ENCODE assay signal across 19 cellular contexts in the genomic region with DNA sequence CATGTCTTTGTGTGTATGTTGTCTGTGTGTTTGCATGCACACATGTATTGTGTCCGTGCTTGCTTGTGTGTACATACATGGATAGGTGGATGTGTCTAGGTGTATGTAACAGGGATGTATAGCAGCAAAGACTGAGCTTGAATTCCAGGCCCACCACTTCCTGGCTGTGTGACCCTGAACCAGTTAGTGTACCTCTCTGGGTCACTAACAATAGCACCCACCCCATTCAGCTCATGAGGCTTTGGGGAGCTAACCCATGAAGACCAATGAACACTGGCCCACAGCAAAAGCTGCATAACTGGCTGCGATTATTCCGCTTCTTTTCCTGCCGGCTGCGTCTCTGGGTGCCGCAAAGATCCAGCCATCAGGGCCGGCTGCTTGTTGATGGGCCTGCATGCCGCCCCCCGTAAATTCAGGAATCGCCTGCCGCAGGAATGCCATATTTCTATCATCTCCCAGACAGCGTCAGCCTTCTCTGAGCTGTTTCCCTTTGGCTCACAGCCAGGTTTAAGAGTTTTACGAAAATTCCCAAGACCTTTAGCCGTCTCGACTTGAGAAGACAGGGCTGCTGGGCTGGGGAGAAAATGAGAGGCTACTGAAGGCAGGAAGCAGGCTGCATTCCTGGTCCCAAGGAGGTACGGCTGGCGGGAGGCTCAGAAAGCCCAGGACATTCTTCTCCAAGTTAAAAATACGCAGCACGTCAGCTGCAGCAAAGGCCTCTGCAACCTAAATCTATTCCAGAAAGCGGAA.
A peak's percentile ranks its signal among the peaks of the same experiment; 100 is the strongest.
DNase-seq lines count a peak whose midpoint lies in the region; ATAC-seq, FAIRE-seq and TF ChIP-seq lines count a peak whose summit lies in the region.
"Had no signal": no experiment of that assay in that cellular context is flagged by ENCODE, and none has a peak within 500 bp of the region (broad histone marks: within the 10 kb centered on the region; RNA-seq: fewer than 3 reads in every experiment).

No MANE protein-coding gene starts in this region.

- H3K4me1 Mint-ChIP-seq in mesothelial cell of epicardium = peaks cover 46% of the 10 kb centered on the region

- WGBS in HepG2 (ENCODE audit: low lambda C conversion rate) = 74% methylated on average over 19 of the region's 20 CpGs
- WGBS in right lobe of liver (ENCODE audit: insufficient coverage, low coverage, low lambda C conversion rate, missing lambda C conversion rate) = 35% methylated on average over 13 of the region's 20 CpGs

- H3K4me3 Mint-ChIP-seq in mesothelial cell of epicardium = peak overlapping the region; percentile 19
- H3K4me3 Mint-ChIP-seq: activated T-cell treated with anti-CD3 and anti-CD28 coated beads, Interleukin-2, amount 50 U/mL, for 72 hours had no signal

- TF ChIP-seq CTCF in HepG2 (CRISPR knock-in tag; IDR thresholded peaks at IDR 0.05) (no peak), right lobe of liver (IDR thresholded peaks at IDR 0.05) (no peak), fibroblast of villous mesenchyme (IDR thresholded peaks at IDR 0.05; ENCODE audit: insufficient read depth, low read depth, low read length) (no peak), mesothelial cell of epicardium (IDR thresholded peaks at IDR 0.05; ENCODE audit: unreplicated experiment) (no peak)

- CTCF ChIA-PET in HepG2 (lab: Yijun Ruan, JAX; ENCODE audit: low intra/inter-chr PET ratio, low total read pairs) = no interaction called here

- peak overlapping the region; percentile 95 for H3K27ac Mint-ChIP-seq in mesothelial cell of epicardium
- H3K27ac Mint-ChIP-seq: activated T-cell treated with anti-CD3 and anti-CD28 coated beads, Interleukin-2, amount 50 U/mL, for 72 hours had no signal

- H3K79me2 ChIP-seq in HepG2 (ENCODE audit: insufficient read depth, low read length) = no peaks in the 10 kb centered on the region

- no peak for ATAC-seq in HepG2
- no peak for ATAC-seq in right lobe of liver
- ATAC-seq: activated T-cell treated with anti-CD3 and anti-CD28 coated beads, Interleukin-2, amount 50 U/mL, for 72 hours; left lobe of liver had no signal

- no peak overlapping the region for H3K4me3 ChIP-seq in HepG2 (replicated peaks in 1 of 3; ENCODE audit: insufficient read depth in 1 of 3, low read depth in 2 of 3, low read length in 3 of 3)
- no peak overlapping the region for H3K4me3 ChIP-seq in right lobe of liver
- H3K4me3 ChIP-seq in fibroblast of villous mesenchyme (ENCODE audit: low read depth, low read length) = no peak overlapping the region
- H3K4me3 ChIP-seq: SJSA1 had no signal

- H3K36me3 Mint-ChIP-seq in mesothelial cell of epicardium = no peaks in the 10 kb centered on the region

- no peak for TF ChIP-seq RAD21 in HepG2 (CRISPR knock-in tag; IDR thresholded peaks at IDR 0.05)

- in situ Hi-C loops in HepG2 (cut with HindIII; ENCODE audit: extremely low pct_ligation_motif_present, low pct_unique_long_range_greater_than_20kb) = no loop called here

- H3K27me3 Mint-ChIP-seq in mesothelial cell of epicardium (ENCODE audit: low read depth) = peaks cover 3% of the 10 kb centered on the region

- BruUV-seq in HepG2 (replicated peaks; lab: Mats Ljungman, UMichigan) = no TSS peak

- POLR2A ChIA-PET in HepG2 (lab: Yijun Ruan, JAX) = no interaction called here

- H3K27ac ChIP-seq in HepG2 (ENCODE audit: extremely low read length, insufficient read depth, low read length) (no peak overlapping the region), right lobe of liver (no peak overlapping the region)
- H3K27ac ChIP-seq: KMS-11, SJSA1 had no signal

- H2AFZ ChIP-seq in HepG2 (ENCODE audit: low read length) = no peak overlapping the region

- peaks cover 4% of the 10 kb centered on the region for H3K9me3 Mint-ChIP-seq in mesothelial cell of epicardium

- no peaks in the 10 kb centered on the region for H3K4me1 ChIP-seq in HepG2 (ENCODE audit: insufficient read depth, low read length)
- no peaks in the 10 kb centered on the region for H3K4me1 ChIP-seq in right lobe of liver
- H3K4me1 ChIP-seq: SJSA1 had no signal

- H3K4me2 ChIP-seq in HepG2 (ENCODE audit: low read depth, low read length) = no peak overlapping the region
- H3K4me2 ChIP-seq: KMS-11 had no signal

- no peak for TF ChIP-seq EP300 in HepG2 (IDR thresholded peaks at IDR 0.05; ENCODE audit: low read depth in 2 of 2, low read length in 2 of 2)
- TF ChIP-seq EP300 in HepG2 (CRISPR knock-in tag; IDR thresholded peaks at IDR 0.05; ENCODE audit: borderline replicate concordance) = no peak

- intact Hi-C loops in HepG2 (cut with micrococcal nuclease; ENCODE audit: unreplicated experiment) = no loop called here
- intact Hi-C loops in right lobe of liver (cut with DNase I) = no loop called here

- H3K27me3 ChIP-seq in HepG2 (ENCODE audit: control insufficient read depth in 1 of 2, insufficient read depth in 2 of 2, low read length in 2 of 2) (peaks cover 0 to 54% of the 10 kb centered on the region in 2 experiments; a peak in 3 of 5 replicates), right lobe of liver (no peaks in the 10 kb centered on the region)

- H3K9ac ChIP-seq in HepG2 (ENCODE audit: insufficient read depth, low read depth, low read length) = no peak overlapping the region
- H3K9ac ChIP-seq: KMS-11 had no signal

- DNase-seq in HepG2 (ENCODE audit: low spot score) (no peak), right lobe of liver (no peak), fibroblast of villous mesenchyme (ENCODE audit: low read depth) (peak; percentile 74), mesothelial cell of epicardium (ENCODE audit: low spot score in 2 of 2, unreplicated experiment in 2 of 2) (peak; percentile 28 to 60), HPDE6-E6E7 (ENCODE audit: extremely low spot score) (no peak), DMS153 treated with DMSO at 0.1 percent for 48 hours (lab: John Stamatoyannopoulos, UW; ENCODE audit: unreplicated experiment) (no peak), Ammon's horn (ENCODE audit: low spot score) (no peak), DMS79 (lab: John Stamatoyannopoulos, UW) (no peak)
- DNase-seq: activated CD4-positive, alpha-beta T cell treated with anti-CD3 and anti-CD28 coated beads, Interleukin-2, amount 50 U/mL, for 4 hours; activated T-cell treated with anti-CD3 and anti-CD28 coated beads, Interleukin-2, amount 50 U/mL, for 72 hours; amniotic stem cell; effector CD4-positive, alpha-beta T cell; NCI-H1930; NCI-H774 had no signal

- no peaks in the 10 kb centered on the region for H3K36me3 ChIP-seq in HepG2 (replicated peaks in 1 of 2; ENCODE audit: control insufficient read depth in 1 of 2, insufficient read depth in 2 of 2, low read length in 2 of 2)
- no peaks in the 10 kb centered on the region for H3K36me3 ChIP-seq in right lobe of liver
- H3K36me3 ChIP-seq: SJSA1 had no signal

- H4K20me1 ChIP-seq in HepG2 (ENCODE audit: insufficient read depth, low read length) = no peaks in the 10 kb centered on the region

- no peak for TF ChIP-seq POLR2A in HepG2 (IDR thresholded peaks at IDR 0.05; ENCODE audit: insufficient read depth in 1 of 2, low read depth in 2 of 2, low read length in 2 of 2)
- TF ChIP-seq POLR2A in right lobe of liver (IDR thresholded peaks at IDR 0.05) = no peak

- FAIRE-seq in HepG2 (lab: Jason Lieb, UNC) = no peak
- FAIRE-seq: A204.1, GM18507 had no signal

- H3K9me3 ChIP-seq in HepG2 (ENCODE audit: low read length) (peaks cover 5% of the 10 kb centered on the region; the same call in 1 of the 2 replicates), right lobe of liver (no peaks in the 10 kb centered on the region)
- H3K9me3 ChIP-seq: SJSA1 had no signal

TF ChIP-seq in HepG2, 621 proteins besides CTCF, POLR2A, EP300 and RAD21:
- TF ChIP-seq, protein P1, sequence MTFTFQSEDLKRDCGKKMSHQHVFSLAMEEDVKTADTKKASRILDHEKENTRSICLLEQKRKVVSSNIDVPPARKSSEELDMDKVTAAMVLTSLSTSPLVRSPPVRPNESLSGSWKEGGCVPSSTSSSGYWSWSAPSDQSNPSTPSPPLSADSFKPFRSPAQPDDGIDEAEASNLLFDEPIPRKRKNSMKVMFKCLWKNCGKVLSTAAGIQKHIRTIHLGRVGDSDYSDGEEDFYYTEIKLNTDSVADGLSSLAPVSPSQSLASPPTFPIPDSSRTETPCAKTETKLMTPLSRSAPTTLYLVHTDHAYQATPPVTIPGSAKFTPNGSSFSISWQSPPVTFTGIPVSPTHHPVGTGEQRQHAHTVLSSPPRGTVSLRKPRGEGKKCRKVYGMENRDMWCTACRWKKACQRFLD (CRISPR knock-in tag; IDR thresholded peaks at IDR 0.05; ENCODE audit: borderline replicate concordance) = no peak
- TF ChIP-seq REL (CRISPR knock-in tag; conservative IDR thresholded peaks at IDR 0.05) = no peak
- TF ChIP-seq KLF13 (CRISPR knock-in tag; IDR thresholded peaks at IDR 0.05) = no peak
- peak; percentile 16; the same call in 1 of the 2 replicates for TF ChIP-seq ZNF768 (CRISPR knock-in tag; IDR thresholded peaks at IDR 0.05)
- no peak for TF ChIP-seq REPIN1 (CRISPR knock-in tag; IDR thresholded peaks at IDR 0.05; ENCODE audit: borderline replicate concordance, low read depth)
- no peak for TF ChIP-seq ZNF124 (CRISPR knock-in tag; IDR thresholded peaks at IDR 0.05)

Comparison
In these comparisons a context has a peak if more than half of its experiments do, and no peak if none do; other contexts are left out.
1. DNase-seq: peak in fibroblast of villous mesenchyme (single experiment) and mesothelial cell of epicardium (2 of 2); none in HepG2 (single experiment), right lobe of liver (0 of 3), HPDE6-E6E7 (single experiment), DMS153 treated with DMSO at 0.1 percent for 48 hours (single experiment), Ammon's horn (single experiment) and DMS79 (single experiment).